16 cellular contexts compared by ENCODE assay signal in the genomic region with DNA sequence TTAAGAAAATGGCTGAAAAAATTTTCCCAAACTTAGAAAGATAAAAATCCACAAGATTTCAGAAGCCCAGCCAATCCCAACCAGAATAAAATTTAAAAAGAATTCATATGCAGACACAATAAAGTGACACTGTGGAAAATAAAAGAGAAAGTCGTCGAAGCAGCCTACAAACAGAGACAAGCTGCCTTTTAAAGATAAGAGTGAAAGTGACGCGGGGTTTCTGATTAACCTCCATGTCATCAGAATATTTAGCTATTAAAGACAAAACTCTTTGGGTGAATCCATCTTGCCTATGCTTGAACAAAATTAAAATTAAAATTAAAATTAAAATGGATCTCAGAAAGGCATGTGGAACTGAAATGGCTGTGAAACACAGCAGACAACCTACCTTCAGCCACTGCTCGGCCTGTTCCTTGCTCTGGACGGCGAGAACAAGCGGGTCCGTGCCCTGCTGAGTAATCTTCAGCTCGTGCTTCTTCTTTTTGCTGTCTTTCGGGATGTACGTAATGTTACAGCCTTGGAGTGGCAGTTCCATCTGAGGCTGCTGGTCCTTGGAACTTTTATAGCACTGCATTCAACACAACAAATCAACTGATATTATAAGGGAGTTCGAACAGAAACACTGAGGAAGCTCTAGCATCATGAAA.
"Had no signal": no experiment of that assay in that cellular context is flagged by ENCODE, and none has a peak within 500 bp of the region (broad histone marks: within the 10 kb centered on the region; RNA-seq: fewer than 3 reads in every experiment).

No MANE protein-coding gene starts in this region.

- H3K9ac ChIP-seq: parathyroid adenoma had no signal

- H2AFZ ChIP-seq: parathyroid adenoma had no signal

- DNase-seq: activated B cell treated with CpG ODN at 0.5 μM for 24 hours; activated CD4-positive, alpha-beta T cell treated with anti-CD3 and anti-CD28 coated beads, Interleukin-2, amount 10 ng/mL, durations not matched to agents 7 days and 5 days; amniotic stem cell; cerebellar nuclear complex; esophagus squamous epithelium; foreskin fibroblast; left lung; retina; T1000; thyroid gland; uterus had no signal

- H3K27me3 ChIP-seq: esophagus squamous epithelium, left lung, thyroid gland, uterus had no signal

- FAIRE-seq: islet of Langerhans had no signal

- H3K9me3 ChIP-seq: esophagus squamous epithelium, left lung, thyroid gland, uterus had no signal

- ATAC-seq: left lung had no signal

- H3K36me3 ChIP-seq: thyroid gland, uterus had no signal

- H3K27me3 Mint-ChIP-seq: activated CD4-positive, alpha-beta T cell treated with anti-CD3 and anti-CD28 coated beads, Interleukin-2, amount 10 ng/mL, durations not matched to agents 7 days and 5 days; activated naive CD4-positive, alpha-beta T cell treated with anti-CD3 and anti-CD28 coated beads, Interleukin-2, amount 50 U/mL, for 24 hours; brain had no signal

- H3K4me1 Mint-ChIP-seq: activated B cell treated with CpG ODN at 0.5 μM for 24 hours; activated naive CD4-positive, alpha-beta T cell treated with anti-CD3 and anti-CD28 coated beads, Interleukin-2, amount 50 U/mL, for 24 hours had no signal

- H3K27ac ChIP-seq: esophagus squamous epithelium, left lung, parathyroid adenoma, skin epidermis, thyroid gland, uterus had no signal

- H3K4me3 Mint-ChIP-seq: activated B cell treated with CpG ODN at 0.5 μM for 24 hours; activated CD4-positive, alpha-beta T cell treated with anti-CD3 and anti-CD28 coated beads, Interleukin-2, amount 10 ng/mL, durations not matched to agents 7 days and 5 days; activated naive CD4-positive, alpha-beta T cell treated with anti-CD3 and anti-CD28 coated beads, Interleukin-2, amount 50 U/mL, for 24 hours; brain had no signal

- H3K27ac Mint-ChIP-seq: activated B cell treated with CpG ODN at 0.5 μM for 24 hours; activated CD4-positive, alpha-beta T cell treated with anti-CD3 and anti-CD28 coated beads, Interleukin-2, amount 10 ng/mL, durations not matched to agents 7 days and 5 days; activated naive CD4-positive, alpha-beta T cell treated with anti-CD3 and anti-CD28 coated beads, Interleukin-2, amount 50 U/mL, for 24 hours had no signal

- H3K9me3 Mint-ChIP-seq: activated B cell treated with CpG ODN at 0.5 μM for 24 hours; activated CD4-positive, alpha-beta T cell treated with anti-CD3 and anti-CD28 coated beads, Interleukin-2, amount 10 ng/mL, durations not matched to agents 7 days and 5 days; activated naive CD4-positive, alpha-beta T cell treated with anti-CD3 and anti-CD28 coated beads, Interleukin-2, amount 50 U/mL, for 24 hours had no signal

- H3K4me3 ChIP-seq: esophagus squamous epithelium, left lung, skin epidermis, thyroid gland, uterus had no signal

- H3K4me1 ChIP-seq: left lung, parathyroid adenoma had no signal
